Comparison of ENCODE assay signal across 31 cellular contexts in genomic region chr15:31516874-31517273, GRCh38.
"Had no signal": no experiment of that assay in that cellular context is flagged by ENCODE, and none has a peak within 500 bp of the region (broad histone marks: within the 10 kb centered on the region; RNA-seq: fewer than 3 reads in every experiment).

No MANE protein-coding gene starts in this region.

- H3K4me1 ChIP-seq: ascending aorta, breast epithelium, SJSA1 had no signal

- H3K36me3 Mint-ChIP-seq: activated naive CD4-positive, alpha-beta T cell treated with anti-CD3 and anti-CD28 coated beads, Interleukin-2, amount 50 U/mL, for 24 hours; WTC11 had no signal

- H3K27ac Mint-ChIP-seq: activated CD4-positive, alpha-beta memory T cell treated with anti-CD3 and anti-CD28 coated beads, Interleukin-2, amount 10 ng/mL, durations not matched to agents 7 days and 5 days; activated CD4-positive, alpha-beta T cell treated with anti-CD3 and anti-CD28 coated beads for 36 hours; activated naive CD4-positive, alpha-beta T cell treated with anti-CD3 and anti-CD28 coated beads, Interleukin-2, amount 50 U/mL, for 24 hours; activated naive CD8-positive, alpha-beta T cell treated with anti-CD3 and anti-CD28 coated beads, Interleukin-2, amount 10 ng/mL, durations not matched to agents 7 days and 5 days; activated T-cell treated with anti-CD3 and anti-CD28 coated beads, Interleukin-2, amount 50 U/mL, for 24 hours; activated T-helper 2 cell treated with anti-CD3 and anti-CD28 coated beads, Interferon-gamma antibody, Interleukin-2, Interleukin-4, amounts not matched to agents 10 μg/mL and 5 μg/mL and 100 μg/mL, durations not matched to agents 14 hours and 24 hours and 36 hours; T-helper 1 cell treated with Interleukin-12 subunit alpha and Interleukin-12 subunit beta and Interleukin-4 antibody, amounts not matched to agents 30 μg/mL and 1 μg/mL, for 36 hours; T-helper 2 cell treated with Interferon-gamma antibody and Interleukin-4, amounts not matched to agents 5 μg/mL and 100 μg/mL, for 36 hours; WTC11 had no signal

- H3K9me3 Mint-ChIP-seq: activated naive CD4-positive, alpha-beta T cell treated with anti-CD3 and anti-CD28 coated beads, Interleukin-2, amount 50 U/mL, for 24 hours; activated T-cell treated with anti-CD3 and anti-CD28 coated beads, Interleukin-2, amount 50 U/mL, for 24 hours; T-helper 2 cell treated with Interferon-gamma antibody and Interleukin-4, amounts not matched to agents 5 μg/mL and 100 μg/mL, for 36 hours had no signal

- H3K27ac ChIP-seq: ascending aorta, breast epithelium, SJSA1 had no signal

- H3K4me3 Mint-ChIP-seq: activated CD4-positive, alpha-beta memory T cell treated with anti-CD3 and anti-CD28 coated beads, Interleukin-2, amount 10 ng/mL, durations not matched to agents 7 days and 5 days; activated CD4-positive, alpha-beta T cell treated with anti-CD3 and anti-CD28 coated beads for 36 hours; activated naive CD4-positive, alpha-beta T cell treated with anti-CD3 and anti-CD28 coated beads, Interleukin-2, amount 50 U/mL, for 24 hours; activated naive CD8-positive, alpha-beta T cell treated with anti-CD3 and anti-CD28 coated beads, Interleukin-2, amount 10 ng/mL, durations not matched to agents 7 days and 5 days; activated T-cell treated with anti-CD3 and anti-CD28 coated beads, Interleukin-2, amount 50 U/mL, for 24 hours; T-helper 1 cell treated with Interleukin-12 subunit alpha and Interleukin-12 subunit beta and Interleukin-4 antibody, amounts not matched to agents 30 μg/mL and 1 μg/mL, for 36 hours; T-helper 2 cell treated with Interferon-gamma antibody and Interleukin-4, amounts not matched to agents 5 μg/mL and 100 μg/mL, for 36 hours; WTC11 had no signal

- H3K4me3 ChIP-seq: ascending aorta, breast epithelium, SJSA1 had no signal

- ATAC-seq: activated CD4-positive, alpha-beta T cell treated with anti-CD3 and anti-CD28 coated beads for 36 hours; activated CD4-positive, CD25-positive, alpha-beta regulatory T cell treated with anti-CD3 and anti-CD28 coated beads, Interleukin-2, amount 50 U/mL, for 24 hours; Panc1; WTC11 had no signal

- DNase-seq: activated CD4-positive, alpha-beta memory T cell treated with anti-CD3 and anti-CD28 coated beads, Interleukin-2, amount 10 ng/mL, durations not matched to agents 7 days and 5 days; activated CD4-positive, alpha-beta T cell treated with anti-CD3 and anti-CD28 coated beads for 36 hours; activated CD4-positive, alpha-beta T cell treated with anti-CD3 and anti-CD28 coated beads, Interleukin-2, amount 50 U/mL, for 1 hour; activated gamma-delta T cell; activated naive CD4-positive, alpha-beta T cell treated with Interleukin-2 at 50 U/mL for 16 hours; activated naive CD8-positive, alpha-beta T cell treated with anti-CD3 and anti-CD28 coated beads, Interleukin-2, amount 10 ng/mL, durations not matched to agents 7 days and 5 days; activated T-cell treated with anti-CD3 and anti-CD28 coated beads, Interleukin-2, amount 50 U/mL, for 24 hours; amygdala; caudate nucleus; cerebellar nuclear complex; Karpas-422; KBM-7; NCI-H1048; NCI-H1436 treated with DMSO at 0.1 percent for 48 hours; NCI-H1694 treated with DMSO at 0.1 percent for 48 hours; NCI-H2029; NCI-H510A; NCI-H526; NCI-H82; SHP77 treated with DMSO at 0.1 percent for 48 hours; SK-N-SH had no signal

- H3K9me3 ChIP-seq: ascending aorta, breast epithelium, SJSA1, SK-N-SH had no signal

- H3K27me3 ChIP-seq: ascending aorta, breast epithelium had no signal
